8 cellular contexts compared by ENCODE assay signal in the genomic region with DNA sequence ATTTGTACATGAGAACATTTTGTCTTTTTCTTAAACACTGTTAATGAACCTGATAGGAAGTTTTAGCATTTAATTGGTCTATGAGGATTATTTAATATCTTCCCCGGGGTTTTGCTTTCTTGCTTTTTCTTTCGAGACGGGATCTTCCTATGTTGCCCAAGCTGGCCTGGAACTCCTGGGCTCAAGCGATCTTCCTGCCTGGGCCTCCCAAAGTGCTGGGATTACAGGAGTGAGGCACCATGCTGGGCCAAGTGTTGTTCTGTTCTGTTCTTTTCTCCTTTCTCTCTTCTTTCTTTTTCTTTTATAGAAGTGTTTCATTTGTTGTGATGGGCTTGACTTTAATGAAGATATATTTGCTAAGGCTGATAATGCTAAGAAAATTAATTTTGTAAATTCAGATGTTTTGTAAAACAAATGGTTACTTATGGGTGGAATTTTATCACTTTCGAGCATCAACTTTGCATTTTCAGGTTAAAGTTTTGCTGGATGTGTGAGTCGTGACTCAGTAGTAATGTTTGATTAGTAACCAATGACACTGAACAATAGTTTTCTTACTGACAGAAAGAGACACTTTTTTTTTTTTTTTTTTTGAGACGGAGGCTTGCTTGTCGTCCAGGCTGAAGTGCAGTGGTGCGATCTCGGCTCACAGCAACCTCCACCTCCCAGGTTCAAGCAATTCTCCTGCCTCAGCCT. TPM values are rescaled to one million over a fixed set of nuclear protein-coding genes. Genes with fewer than 3 reads are reported as not detected.
DNase-seq lines count a peak whose midpoint lies in the region; ATAC-seq and TF ChIP-seq lines count a peak whose summit lies in the region.

No MANE protein-coding gene starts in this region.

- H3K4me1 ChIP-seq in esophagus squamous epithelium: peaks cover 8 to 59% (median 10%) of the 10 kb centered on the region in 3 donors
- H3K4me1 ChIP-seq in gastrocnemius medialis: peaks cover 27 to 41% of the 10 kb centered on the region in 2 donors

- H3K27me3 ChIP-seq in esophagus squamous epithelium: no peaks in the 10 kb centered on the region
- no peaks in the 10 kb centered on the region for H3K27me3 ChIP-seq in gastrocnemius medialis

- ATAC-seq in gastrocnemius medialis: no peak

- intact Hi-C loops in esophagus squamous epithelium (cut with DNase I) (no loop called here), gastrocnemius medialis (cut with DNase I; ENCODE audit: low total_unique reads) (loop anchor here (10.0 kb wide), 2 partner anchors 114 to 876 kb away; no protein-coding TSS in a partner anchor)

- TF ChIP-seq CTCF in GM12865 (IDR thresholded peaks at IDR 0.05; ENCODE audit: insufficient read depth, low read depth, low read length, missing control alignments): no peak
- TF ChIP-seq CTCF in esophagus squamous epithelium (IDR thresholded peaks at IDR 0.05): no peak
- no peak for TF ChIP-seq CTCF in gastrocnemius medialis (IDR thresholded peaks at IDR 0.05 in 4 of 5, conservative IDR thresholded peaks at IDR 0.05 in 1 of 5)

- TF ChIP-seq POLR2A in esophagus squamous epithelium (IDR thresholded peaks at IDR 0.05) (no peak), gastrocnemius medialis (IDR thresholded peaks at IDR 0.05) (no peak)

- peak overlapping the region in 2 of 4 donors; percentile 98 to 99 for H3K27ac ChIP-seq in esophagus squamous epithelium
- peak overlapping the region in 3 of 4 donors; percentile 93 to 95 (median 94) for H3K27ac ChIP-seq in gastrocnemius medialis

- no peak for DNase-seq in GM12865 (ENCODE audit: low read depth)
- peak; percentile 61 for DNase-seq in RKO (ENCODE audit: low spot score)
- no peak for DNase-seq in esophagus squamous epithelium (lab: John Stamatoyannopoulos, UW)
- DNase-seq in gastrocnemius medialis: no peak
- DNase-seq in HuH-7.5 (ENCODE audit: low spot score): no peak
- DNase-seq in NCI-H524 treated with DMSO at 0.1 percent for 48 hours (lab: John Stamatoyannopoulos, UW): no peak
- no peak for DNase-seq in NCI-H1436 (lab: John Stamatoyannopoulos, UW)
- no peak for DNase-seq in A172 (ENCODE audit: low spot score)

- H3K9me3 ChIP-seq in esophagus squamous epithelium (no peaks in the 10 kb centered on the region), gastrocnemius medialis (no peaks in the 10 kb centered on the region)

- H3K36me3 ChIP-seq in esophagus squamous epithelium (no peaks in the 10 kb centered on the region), gastrocnemius medialis (no peaks in the 10 kb centered on the region)

- H3K4me3 ChIP-seq in GM12865 (ENCODE audit: low read depth, low read length): peak overlapping the region; percentile 96
- H3K4me3 ChIP-seq in esophagus squamous epithelium: peak overlapping the region in 3 of 4 donors; percentile 90 to 98 (median 94)
- peak overlapping the region; percentile 79 to 99 (median 88) for H3K4me3 ChIP-seq in gastrocnemius medialis

- in situ Hi-C loops in gastrocnemius medialis (cut with MboI; ENCODE audit: low sequenced_read_pairs in 4 of 4): loop anchor here in 2 of 4 donors (25.0 kb wide), 4 partner anchors 522 to 878 kb away; partner anchors contain the start of genes POMP (in 1 of the 2), RASL11A (in 1 of the 2), RPL21 (in 1 of the 2) and SLC46A3 (in 1 of the 2)

- 55 to 66% methylated on average over 8 to 10 of the region's 10 CpGs for WGBS in esophagus squamous epithelium, 2 donors

RNA-seq across cellular contexts. Expression of gene PAN3, which starts 2.2 kb away (rescaled TPM):
- total RNA-seq in esophagus squamous epithelium: 10 to 100 TPM; 18.4 to 42.9 (median 20.2) TPM
- total RNA-seq in gastrocnemius medialis: 10 to 100 TPM in 2 of 4 donors, 1 to 10 TPM in 2; 5.5 to 14.7 (median 9.4) TPM
- total RNA-seq in A172 (2014; rRNA removed; shearing (Covaris generic)): 8.6 and 10.7 TPM in 2 replicates

RNA-seq across cellular contexts. Expression of gene FLT3, which starts 40.2 kb away (rescaled TPM):
- total RNA-seq in esophagus squamous epithelium (1 to 10 TPM in 2 of 4 donors, under 1 TPM in 2; 0.09 to 1.5 (median 0.96) TPM), gastrocnemius medialis (under 1 TPM; 0.22 to 0.92 (median 0.37) TPM)
- total RNA-seq in A172 (2014; rRNA removed; shearing (Covaris generic)): 0.22 TPM in 1 of 2 replicates, not detected in the other
